14 cellular contexts compared by ENCODE assay signal in genomic region chr4:38313175-38313574, GRCh38.
DNase-seq lines count a peak whose midpoint lies in the region; ATAC-seq and TF ChIP-seq lines count a peak whose summit lies in the region.
"Had no signal": no experiment of that assay in that cellular context is flagged by ENCODE, and none has a peak within 500 bp of the region (broad histone marks: within the 10 kb centered on the region; RNA-seq: fewer than 3 reads in every experiment).

No MANE protein-coding gene starts in this region.

- no peaks in the 10 kb centered on the region for H3K9me3 ChIP-seq in mucosa of stomach (ENCODE audit: control insufficient read depth, low read length)
- no peaks in the 10 kb centered on the region for H3K9me3 ChIP-seq in psoas muscle
- H3K9me3 ChIP-seq: upper lobe of left lung had no signal

- no peak for TF ChIP-seq CTCF in psoas muscle (IDR thresholded peaks at IDR 0.05)

- no peak for ATAC-seq in psoas muscle
- no peak for ATAC-seq in HG02885 (IDR thresholded peaks at IDR 0.05; ENCODE audit: poor library complexity, unreplicated experiment)
- ATAC-seq: SK-N-SH treated with all-trans-retinoic acid at 6 μM for 48 hours had no signal

- peak overlapping the region; percentile 2 for H3K9ac ChIP-seq in mucosa of stomach (ENCODE audit: low read length)

- DNase-seq in DMS79 treated with DMSO at 0.1 percent for 48 hours (lab: John Stamatoyannopoulos, UW) (peak; percentile 18), NCI-H2081 (lab: John Stamatoyannopoulos, UW) (peak; percentile 71 to 90), RPMI8226 (peak; percentile 86), DMS114 treated with DMSO at 0.1 percent for 48 hours (lab: John Stamatoyannopoulos, UW; ENCODE audit: unreplicated experiment) (no peak), psoas muscle (no peak)
- DNase-seq in activated naive CD4-positive, alpha-beta T cell treated with anti-CD3 and anti-CD28 coated beads, Interleukin-2, amount 50 U/mL, for 16 hours, result no peak
- DNase-seq: activated naive CD4-positive, alpha-beta T cell; AML-193; effector memory CD4-positive, alpha-beta T cell had no signal

- H3K27me3 ChIP-seq in mucosa of stomach (ENCODE audit: control insufficient read depth, insufficient read depth, low read length), result no peaks in the 10 kb centered on the region
- no peaks in the 10 kb centered on the region for H3K27me3 ChIP-seq in psoas muscle (ENCODE audit: insufficient read depth in 3 of 3, low read length in 2 of 3)
- H3K27me3 ChIP-seq: upper lobe of left lung had no signal

- H3K36me3 ChIP-seq in mucosa of stomach (ENCODE audit: control insufficient read depth, insufficient read depth, low read length) (no peaks in the 10 kb centered on the region), psoas muscle (ENCODE audit: insufficient read depth in 1 of 2, low read depth in 1 of 2) (no peaks in the 10 kb centered on the region)
- H3K36me3 ChIP-seq: upper lobe of left lung had no signal

- intact Hi-C loops in psoas muscle (cut with DNase I), result no loop called here

- H3K4me3 ChIP-seq in mucosa of stomach (ENCODE audit: low read length) (no peak overlapping the region), psoas muscle (no peak overlapping the region)
- H3K4me3 ChIP-seq: upper lobe of left lung had no signal

- WGBS in psoas muscle, 3 donors, result 55 to 81% (median 64%) methylated on average over 5 of the region's 5 CpGs

- H3K27ac ChIP-seq in psoas muscle, result no peak overlapping the region
- H3K27ac ChIP-seq: upper lobe of left lung, VCaP had no signal

- H3K4me1 ChIP-seq in mucosa of stomach (ENCODE audit: control insufficient read depth, insufficient read depth, low read length), result peaks cover 27% of the 10 kb centered on the region
- H3K4me1 ChIP-seq in psoas muscle, result peaks cover 6% of the 10 kb centered on the region

Comparison
In these comparisons a context has a peak if more than half of its experiments do, and no peak if none do; other contexts are left out.
1. DNase-seq: peak in DMS79 treated with DMSO at 0.1 percent for 48 hours (single experiment), NCI-H2081 (2 of 2) and RPMI8226 (single experiment); none in DMS114 treated with DMSO at 0.1 percent for 48 hours (single experiment), psoas muscle (0 of 2) and activated naive CD4-positive, alpha-beta T cell treated with anti-CD3 and anti-CD28 coated beads, Interleukin-2, amount 50 U/mL, for 16 hours (single experiment).